Comparison of ENCODE assay signal across 8 cellular contexts in genomic region chr3:176906046-176906905, GRCh38.
DNase-seq lines count a peak whose midpoint lies in the region; ATAC-seq and FAIRE-seq lines count a peak whose summit lies in the region.
"Had no signal": no experiment of that assay in that cellular context is flagged by ENCODE, and none has a peak within 500 bp of the region (broad histone marks: within the 10 kb centered on the region; RNA-seq: fewer than 3 reads in every experiment).

No MANE protein-coding gene starts in this region.

- ATAC-seq in GM18520 (IDR thresholded peaks at IDR 0.05; ENCODE audit: unreplicated experiment), result no peak
- no peak for ATAC-seq in esophagus mucosa

- H3K36me3 ChIP-seq in NT2/D1 (ENCODE audit: insufficient read depth, insufficient read length, low read length), result no peaks in the 10 kb centered on the region

- FAIRE-seq in HTR-8/SVneo (lab: Jason Lieb, UNC), result no peak

- no peak overlapping the region for H3K4me3 ChIP-seq in NT2/D1 (ENCODE audit: insufficient read length, low read depth)

- no peaks in the 10 kb centered on the region for H3K4me1 ChIP-seq in NT2/D1 (ENCODE audit: insufficient read depth, insufficient read length)

- H3K9me3 ChIP-seq in NT2/D1 (ENCODE audit: insufficient read depth, low read length), result peaks cover 15% of the 10 kb centered on the region; the same call in 1 of the 2 replicates

- no peaks in the 10 kb centered on the region for H3K27me3 ChIP-seq in NT2/D1 (ENCODE audit: insufficient read depth, insufficient read length)

- no peak overlapping the region for H3K9ac ChIP-seq in NT2/D1 (ENCODE audit: insufficient read length, low read depth)

- DNase-seq in HTR-8/SVneo (ENCODE audit: insufficient read length, low spot score) (peak; percentile 18), NT2/D1 (ENCODE audit: low read depth, low spot score) (peak; percentile 59), fibroblast of the conjunctiva (ENCODE audit: low read depth) (peak; percentile 48), smooth muscle cell of the brain vasculature (ENCODE audit: low read depth, low spot score) (peak; percentile 47), DMS114 treated with DMSO at 0.1 percent for 48 hours (lab: John Stamatoyannopoulos, UW; ENCODE audit: unreplicated experiment) (no peak)
- DNase-seq: stimulated activated CD4-positive, alpha-beta T cell treated with anti-CD3 and anti-CD28 coated beads, Interleukin-2, amount 100 ng/mL, for 24 hours had no signal
